Comparison of ENCODE assay signal across 11 cellular contexts in genomic region chr9:35057271-35057620, GRCh38.
"Had no signal": no experiment of that assay in that cellular context is flagged by ENCODE, and none has a peak within 500 bp of the region (broad histone marks: within the 10 kb centered on the region; RNA-seq: fewer than 3 reads in every experiment).

No MANE protein-coding gene starts in this region.

- DNase-seq: activated CD4-positive, alpha-beta memory T cell treated with anti-CD3 and anti-CD28 coated beads for 36 hours; activated CD4-positive, CD25-positive, alpha-beta regulatory T cell treated with anti-CD3 and anti-CD28 coated beads, Interleukin-2, amount 50 U/mL, for 72 hours; activated naive CD4-positive, alpha-beta T cell treated with anti-CD3 and anti-CD28 coated beads, Interleukin-2, amount 50 U/mL, for 16 hours; dorsolateral prefrontal cortex; hypothalamus; kidney glomerular epithelial cell; mesendoderm; pancreas; stimulated activated CD4-positive, alpha-beta T cell treated with anti-CD3 and anti-CD28 coated beads, Interleukin-4, amount 100 ng/mL, for 1 hour; T-helper 9 cell had no signal

- H3K27me3 Mint-ChIP-seq: activated CD4-positive, alpha-beta memory T cell treated with anti-CD3 and anti-CD28 coated beads for 36 hours had no signal

- H3K9me3 Mint-ChIP-seq: activated CD4-positive, alpha-beta memory T cell treated with anti-CD3 and anti-CD28 coated beads for 36 hours; activated T-helper 1 cell treated with anti-CD3 and anti-CD28 coated beads, Interleukin-12 subunit alpha, Interleukin-12 subunit beta, Interleukin-2, Interleukin-4 antibody, amounts not matched to agents 30 ng/mL and 10 ng/mL and 1 ng/mL, durations not matched to agents 14 hours and 24 hours and 36 hours had no signal

- H3K27ac Mint-ChIP-seq: activated CD4-positive, alpha-beta memory T cell treated with anti-CD3 and anti-CD28 coated beads for 36 hours had no signal

- H3K4me3 Mint-ChIP-seq: activated CD4-positive, alpha-beta memory T cell treated with anti-CD3 and anti-CD28 coated beads for 36 hours; activated T-helper 1 cell treated with anti-CD3 and anti-CD28 coated beads, Interleukin-12 subunit alpha, Interleukin-12 subunit beta, Interleukin-2, Interleukin-4 antibody, amounts not matched to agents 30 ng/mL and 10 ng/mL and 1 ng/mL, durations not matched to agents 14 hours and 24 hours and 36 hours had no signal
